Comparison of ENCODE assay signal across 26 cellular contexts in the genomic region with DNA sequence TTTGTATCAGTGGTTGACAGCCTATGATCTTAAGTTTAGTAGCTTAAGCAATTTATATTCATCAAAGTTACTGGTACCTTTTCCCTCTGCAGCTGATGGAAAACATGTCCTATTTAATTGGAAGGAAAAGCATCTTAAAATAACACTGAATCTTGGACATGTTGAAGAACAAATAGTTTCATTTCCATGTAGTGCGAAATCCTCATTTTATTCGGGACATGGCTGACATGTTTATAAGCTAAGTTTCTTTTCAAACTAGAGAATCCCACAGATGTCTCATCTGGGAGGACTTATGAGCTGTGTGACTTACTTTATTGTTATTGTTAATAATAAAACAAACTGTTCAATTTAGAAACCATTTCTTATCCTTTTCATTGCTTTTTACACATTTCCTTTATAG.
"Had no signal": no experiment of that assay in that cellular context is flagged by ENCODE, and none has a peak within 500 bp of the region (broad histone marks: within the 10 kb centered on the region; RNA-seq: fewer than 3 reads in every experiment).

No MANE protein-coding gene starts in this region.

- DNase-seq: dermis blood vessel endothelial cell; effector memory CD4-positive, alpha-beta T cell; erythroblast; gastrocnemius medialis; heart left ventricle; islet precursor cell; kidney glomerular epithelial cell; left colon; left ventricle myocardium superior; lower lobe of right lung; mucosa of descending colon; naive B cell; right lobe of liver; stimulated activated CD4-positive, alpha-beta T cell treated with anti-CD3 and anti-CD28 coated beads, Interleukin-2, amount 100 ng/mL, for 24 hours; stimulated activated CD4-positive, alpha-beta T cell treated with anti-CD3 and anti-CD28 coated beads, Interleukin-4, amount 100 ng/mL, for 24 hours; stimulated activated naive CD4-positive, alpha-beta T cell treated with Interleukin-2 at 50 U/mL for 16 hours; stomach; testis; transverse colon; upper lobe of right lung had no signal

- H3K27me3 ChIP-seq: gastrocnemius medialis, heart left ventricle, hepatocyte, neural progenitor cell, right lobe of liver, stomach, testis, transverse colon, upper lobe of right lung, vagina had no signal

- H3K27ac ChIP-seq: coronary artery, gastrocnemius medialis, heart left ventricle, hepatocyte, lower lobe of right lung, neural progenitor cell, parathyroid adenoma, right lobe of liver, stomach, testis, transverse colon, upper lobe of right lung, vagina had no signal

- H3K4me3 ChIP-seq: coronary artery, gastrocnemius medialis, heart left ventricle, hepatocyte, lower lobe of right lung, mucosa of descending colon, neural progenitor cell, right lobe of liver, stomach, testis, transverse colon, upper lobe of right lung, vagina had no signal

- H3K36me3 ChIP-seq: gastrocnemius medialis, heart left ventricle, lower lobe of right lung, neural progenitor cell, right lobe of liver, stomach, transverse colon, upper lobe of right lung, vagina had no signal

- H3K9me3 ChIP-seq: gastrocnemius medialis, lower lobe of right lung, mucosa of descending colon, right lobe of liver, stomach, testis, transverse colon, upper lobe of right lung, vagina had no signal

- H3K4me1 ChIP-seq: gastrocnemius medialis, lower lobe of right lung, neural progenitor cell, parathyroid adenoma, right lobe of liver, stomach, testis, transverse colon, upper lobe of right lung, vagina had no signal

- ATAC-seq: gastrocnemius medialis; heart left ventricle; left colon; left ventricle myocardium superior; lower lobe of right lung; mucosa of descending colon; right lobe of liver; stimulated activated effector memory CD8-positive, alpha-beta T cell treated with anti-CD3 and anti-CD28 coated beads, Interleukin-12 subunit alpha, Interleukin-12 subunit beta, amount 100 ng/mL, for 72 hours; upper lobe of right lung had no signal
